In genomic region chr5:136109453-136109852, GRCh38 we compare ENCODE assay signal across 17 cellular contexts. TPM values are rescaled to one million over a fixed set of nuclear protein-coding genes. Genes with fewer than 3 reads are reported as not detected.
DNase-seq lines count a peak whose midpoint lies in the region; ATAC-seq, FAIRE-seq and TF ChIP-seq lines count a peak whose summit lies in the region.
"Had no signal": no experiment of that assay in that cellular context is flagged by ENCODE, and none has a peak within 500 bp of the region (broad histone marks: within the 10 kb centered on the region; RNA-seq: fewer than 3 reads in every experiment).

No MANE protein-coding gene starts in this region.

- in situ Hi-C loops in HepG2 (cut with HindIII; ENCODE audit: extremely low pct_ligation_motif_present, low pct_unique_long_range_greater_than_20kb) = loop anchor here (25.0 kb wide), 1 partner anchor 547 kb away; no protein-coding TSS in a partner anchor

- no peaks in the 10 kb centered on the region for H3K27me3 Mint-ChIP-seq in mesothelial cell of epicardium (ENCODE audit: low read depth)
- H3K27me3 Mint-ChIP-seq in natural killer cell (ENCODE audit: low read depth in 2 of 2) = peaks cover 6 to 10% of the 10 kb centered on the region in 2 donors

- intact Hi-C loops in HepG2 (cut with micrococcal nuclease; ENCODE audit: unreplicated experiment) (no loop called here), right lobe of liver (cut with DNase I) (no loop called here), ascending aorta (cut with DNase I) (no loop called here), natural killer cell (cut with micrococcal nuclease) (no loop called here)

- no peak for TF ChIP-seq RAD21 in HepG2 (CRISPR knock-in tag; IDR thresholded peaks at IDR 0.05)

- FAIRE-seq in HepG2 (lab: Jason Lieb, UNC) = no peak
- FAIRE-seq: A204.1, GM12878 had no signal

- TF ChIP-seq POLR2A in HepG2 (IDR thresholded peaks at IDR 0.05; ENCODE audit: insufficient read depth in 1 of 2, low read depth in 2 of 2, low read length in 2 of 2) = no peak
- TF ChIP-seq POLR2A in right lobe of liver (IDR thresholded peaks at IDR 0.05) = no peak

- WGBS in HepG2 (ENCODE audit: low lambda C conversion rate) = 44% methylated on average over 2 of the region's 2 CpGs
- WGBS in right lobe of liver (ENCODE audit: insufficient coverage, low coverage, low lambda C conversion rate, missing lambda C conversion rate) = 94% methylated on average over 2 of the region's 2 CpGs

- H3K27me3 ChIP-seq in HepG2 (ENCODE audit: control insufficient read depth in 1 of 2, insufficient read depth in 2 of 2, low read length in 2 of 2) (no peaks in the 10 kb centered on the region), right lobe of liver (no peaks in the 10 kb centered on the region), ascending aorta (no peaks in the 10 kb centered on the region)
- H3K27me3 ChIP-seq: BE2C had no signal

- TF ChIP-seq CTCF in HepG2 (CRISPR knock-in tag; IDR thresholded peaks at IDR 0.05) = no peak
- no peak for TF ChIP-seq CTCF in right lobe of liver (IDR thresholded peaks at IDR 0.05)
- TF ChIP-seq CTCF in ascending aorta (IDR thresholded peaks at IDR 0.05) = no peak
- no peak for TF ChIP-seq CTCF in mesothelial cell of epicardium (IDR thresholded peaks at IDR 0.05; ENCODE audit: unreplicated experiment)
- no peak for TF ChIP-seq CTCF in natural killer cell (IDR thresholded peaks at IDR 0.05)

- H3K9ac ChIP-seq in HepG2 (ENCODE audit: insufficient read depth, low read depth, low read length) = no peak overlapping the region

- H3K4me3 ChIP-seq in HepG2 (replicated peaks in 1 of 3; ENCODE audit: insufficient read depth in 1 of 3, low read depth in 2 of 3, low read length in 3 of 3) (no peak overlapping the region), right lobe of liver (no peak overlapping the region), ascending aorta (no peak overlapping the region)
- H3K4me3 ChIP-seq: GM12878, HAP-1 had no signal

- H2AFZ ChIP-seq in HepG2 (ENCODE audit: low read length) = no peak overlapping the region

- no TSS peak for BruUV-seq in HepG2 (replicated peaks; lab: Mats Ljungman, UMichigan)

- CTCF ChIA-PET in HepG2 (lab: Yijun Ruan, JAX; ENCODE audit: low intra/inter-chr PET ratio, low total read pairs) = no interaction called here

- H3K27ac ChIP-seq in HepG2 (ENCODE audit: extremely low read length, insufficient read depth, low read length) (no peak overlapping the region), right lobe of liver (no peak overlapping the region), ascending aorta (peak overlapping the region; percentile 14 to 46)
- H3K27ac ChIP-seq: C4-2B had no signal

- DNase-seq in HepG2 (ENCODE audit: low spot score) = no peak
- DNase-seq in right lobe of liver = no peak
- no peak for DNase-seq in ascending aorta (ENCODE audit: low spot score in 2 of 2)
- no peak for DNase-seq in mesothelial cell of epicardium (ENCODE audit: low spot score in 2 of 2, unreplicated experiment in 2 of 2)
- DNase-seq in activated gamma-delta T cell (lab: John Stamatoyannopoulos, UW) = no peak
- no peak for DNase-seq in natural killer cell
- DNase-seq in dedifferentiated amniotic fluid mesenchymal stem cell (ENCODE audit: extremely low spot score) = no peak
- DNase-seq: ACHN; BE2C; CD4-positive, alpha-beta T cell; DMS53; DND-41; EL had no signal

- ATAC-seq in HepG2 = no peak
- no peak for ATAC-seq in right lobe of liver
- no peak for ATAC-seq in natural killer cell

- no peak overlapping the region for H3K4me3 Mint-ChIP-seq in mesothelial cell of epicardium
- H3K4me3 Mint-ChIP-seq in natural killer cell = no peak overlapping the region
- H3K4me3 Mint-ChIP-seq: CD4-positive, alpha-beta T cell had no signal

- H3K36me3 Mint-ChIP-seq in mesothelial cell of epicardium (no peaks in the 10 kb centered on the region), natural killer cell (no peaks in the 10 kb centered on the region)

- H3K4me1 Mint-ChIP-seq in mesothelial cell of epicardium = peaks cover 45% of the 10 kb centered on the region
- H3K4me1 Mint-ChIP-seq in natural killer cell = no peaks in the 10 kb centered on the region

- TF ChIP-seq EP300 in HepG2 (IDR thresholded peaks at IDR 0.05; ENCODE audit: low read depth in 2 of 2, low read length in 2 of 2) (no peak), HepG2 (CRISPR knock-in tag; IDR thresholded peaks at IDR 0.05; ENCODE audit: borderline replicate concordance) (no peak)

- POLR2A ChIA-PET in HepG2 (lab: Yijun Ruan, JAX) = no interaction called here

- H3K79me2 ChIP-seq in HepG2 (ENCODE audit: insufficient read depth, low read length) = no peaks in the 10 kb centered on the region

- H3K4me2 ChIP-seq in HepG2 (ENCODE audit: low read depth, low read length) = no peak overlapping the region

- H4K20me1 ChIP-seq in HepG2 (ENCODE audit: insufficient read depth, low read length) = no peaks in the 10 kb centered on the region

- H3K9me3 ChIP-seq in HepG2 (ENCODE audit: low read length) = no peaks in the 10 kb centered on the region
- H3K9me3 ChIP-seq in right lobe of liver = no peaks in the 10 kb centered on the region
- H3K9me3 ChIP-seq in ascending aorta = no peaks in the 10 kb centered on the region
- H3K9me3 ChIP-seq: BE2C, HAP-1 had no signal

- H3K27ac Mint-ChIP-seq in mesothelial cell of epicardium (peak overlapping the region; percentile 33), natural killer cell (no peak overlapping the region)
- H3K27ac Mint-ChIP-seq: CD4-positive, alpha-beta T cell had no signal

- H3K4me1 ChIP-seq in HepG2 (ENCODE audit: insufficient read depth, low read length) = peaks cover 13% of the 10 kb centered on the region
- peaks cover 0 to 6% (median 3%) of the 10 kb centered on the region in 4 donors for H3K4me1 ChIP-seq in right lobe of liver
- peaks cover 0 to 3% of the 10 kb centered on the region in 2 donors for H3K4me1 ChIP-seq in ascending aorta
- H3K4me1 ChIP-seq: BE2C, HAP-1 had no signal

- no peaks in the 10 kb centered on the region for H3K36me3 ChIP-seq in HepG2 (replicated peaks in 1 of 2; ENCODE audit: control insufficient read depth in 1 of 2, insufficient read depth in 2 of 2, low read length in 2 of 2)
- H3K36me3 ChIP-seq in right lobe of liver = no peaks in the 10 kb centered on the region
- H3K36me3 ChIP-seq in ascending aorta = no peaks in the 10 kb centered on the region
- H3K36me3 ChIP-seq: BE2C, HAP-1 had no signal

- H3K9me3 Mint-ChIP-seq in mesothelial cell of epicardium = no peaks in the 10 kb centered on the region
- no peaks in the 10 kb centered on the region for H3K9me3 Mint-ChIP-seq in natural killer cell
- H3K9me3 Mint-ChIP-seq: CD4-positive, alpha-beta T cell had no signal

TF ChIP-seq in HepG2, 621 proteins besides CTCF, POLR2A, EP300 and RAD21:
- no peak for TF ChIP-seq ZNF772 (CRISPR knock-in tag; IDR thresholded peaks at IDR 0.05)
- peak; percentile 94 for TF ChIP-seq ZNF12 (CRISPR knock-in tag; IDR thresholded peaks at IDR 0.05)

RNA-seq across cellular contexts. Expression of gene SMAD5, which starts 23.2 kb away (rescaled TPM):
- total RNA-seq in HepG2 (2016; rRNA removed; fragmentation: Illumina TruSeq; extraction: Trizol) (48.5 and 81.0 TPM in 2 replicates), right lobe of liver (10 to 100 TPM; 19.2 to 49.2 (median 30.6) TPM), ascending aorta (23.8 TPM), mesothelial cell of epicardium (93.4 to 102 TPM (median 93.6 TPM) in 3 replicates), natural killer cell (10 to 100 TPM; 44.0 to 60.1 (median 54.1) TPM)
- 58.3 and 63.0 TPM in 2 replicates for total RNA-seq in HepG2 (2016; cell fraction: cytosol; rRNA removed; fragmentation: Illumina TruSeq; extraction: Trizol; ENCODE audit: low read depth)
- total RNA-seq in HepG2 (2016; cell fraction: insoluble cytoplasmic fraction; rRNA removed; fragmentation: Illumina TruSeq; extraction: Trizol) = 49.9 and 76.4 TPM in 2 replicates
- total RNA-seq in HepG2 (2016; cell fraction: membrane; rRNA removed; fragmentation: Illumina TruSeq; extraction: Trizol) = 32.5 and 33.6 TPM in 2 replicates
- total RNA-seq in HepG2 (2016; cell fraction: nucleus; rRNA removed; fragmentation: Illumina TruSeq; extraction: Trizol) = 50.6 and 52.2 TPM in 2 replicates
- 27.2 and 30.0 TPM in 2 replicates for polyA plus RNA-seq in HepG2 (2011; rRNA removed)
- polyA plus RNA-seq in HepG2 (2011; cell fraction: cytosol; rRNA removed) = 13.9 and 22.3 TPM in 2 replicates
- 25.7 and 30.1 TPM in 2 replicates for polyA plus RNA-seq in HepG2 (2011; cell fraction: nucleus; rRNA removed)
- 18.8 and 19.5 TPM in 2 replicates for polyA plus RNA-seq in HepG2 (2012)
- 1.1 and 1.2 TPM in 2 replicates for polyA plus RNA-seq in HepG2 (2016; cell fraction: cytosol; fragmentation: Illumina TruSeq; extraction: Trizol; ENCODE audit: low read depth)
- polyA plus RNA-seq in HepG2 (2016; cell fraction: insoluble cytoplasmic fraction; fragmentation: Illumina TruSeq; extraction: Trizol; ENCODE audit: low read depth) = 30.1 and 33.0 TPM in 2 replicates
- 3.2 and 3.4 TPM in 2 replicates for polyA plus RNA-seq in HepG2 (2016; cell fraction: membrane; fragmentation: Illumina TruSeq; extraction: Trizol; ENCODE audit: low read depth)
- 21.9 and 22.9 TPM in 2 replicates for polyA plus RNA-seq in HepG2 (2016; cell fraction: nucleus; fragmentation: Illumina TruSeq; extraction: Trizol; ENCODE audit: insufficient read depth, low read depth)
- polyA minus RNA-seq in HepG2 (2011; rRNA and poly(A)+ RNA removed; ENCODE audit: low replicate concordance) = 56.3 and 87.9 TPM in 2 replicates
- 43.4 and 52.4 TPM in 2 replicates for polyA minus RNA-seq in HepG2 (2011; cell fraction: cytosol; rRNA and poly(A)+ RNA removed)
- polyA minus RNA-seq in HepG2 (2011; cell fraction: nucleus; rRNA and poly(A)+ RNA removed) = 111 and 120 TPM in 2 replicates

Comparison
In these comparisons a context has a peak if more than half of its experiments do, and no peak if none do; other contexts are left out.
1. H3K27ac ChIP-seq: peak in ascending aorta (2 of 2); none in HepG2 (single experiment) and right lobe of liver (0 of 3).